ENCODE assay signal across 13 cellular contexts in genomic region chr17:50604470-50604869, GRCh38. TPM values are rescaled to one million over a fixed set of nuclear protein-coding genes. Genes with fewer than 3 reads are reported as not detected.
DNase-seq lines count a peak whose midpoint lies in the region; ATAC-seq and TF ChIP-seq lines count a peak whose summit lies in the region.
"Had no signal": no experiment of that assay in that cellular context is flagged by ENCODE, and none has a peak within 500 bp of the region (broad histone marks: within the 10 kb centered on the region; RNA-seq: fewer than 3 reads in every experiment).

No MANE protein-coding gene starts in this region.

- H3K27ac ChIP-seq in HEK293 (ENCODE audit: extremely low read depth, low read depth, low read length) (0 out of 2 replicates have a peak overlapping the region, but pooled peaks have one; percentile 31), right cardiac atrium (ENCODE audit: low read length) (no peak overlapping the region), spleen (no peak overlapping the region), trophoblast cell (ENCODE audit: low read depth, low read length) (no peak overlapping the region)
- H3K27ac ChIP-seq: HL-60 had no signal

- H3K4me3 Mint-ChIP-seq in WTC11, result no peak overlapping the region
- H3K4me3 Mint-ChIP-seq: activated naive CD8-positive, alpha-beta T cell treated with anti-CD3 and anti-CD28 coated beads for 36 hours; stimulated activated naive B cell treated with anti-CD40 and anti-IgM and Interleukin-4, amounts not matched to agents 10 μg/mL and 1 μg/mL and 100 μg/mL, for 72 hours had no signal

- no peaks in the 10 kb centered on the region for H3K36me3 ChIP-seq in HEK293 (ENCODE audit: control insufficient read depth in 2 of 2, insufficient read depth in 1 of 2, low read length in 2 of 2)
- no peaks in the 10 kb centered on the region for H3K36me3 ChIP-seq in spleen
- H3K36me3 ChIP-seq in trophoblast cell (ENCODE audit: control insufficient read depth in 1 of 2, insufficient read depth in 2 of 2, low read length in 2 of 2), result no peaks in the 10 kb centered on the region

- H2BK12ac ChIP-seq in trophoblast cell (ENCODE audit: low read length), result no peak overlapping the region

- H3K79me1 ChIP-seq in trophoblast cell (ENCODE audit: low read length), result no peaks in the 10 kb centered on the region

- H2BK120ac ChIP-seq in trophoblast cell (ENCODE audit: insufficient read depth, low read length, poor library complexity), result no peak overlapping the region

- H3K23ac ChIP-seq in trophoblast cell (ENCODE audit: low read length), result no peak overlapping the region

- H3K36me3 Mint-ChIP-seq in WTC11, result no peaks in the 10 kb centered on the region
- H3K36me3 Mint-ChIP-seq: activated naive CD8-positive, alpha-beta T cell treated with anti-CD3 and anti-CD28 coated beads for 36 hours; stimulated activated naive B cell treated with anti-CD40 and anti-IgM and Interleukin-4, amounts not matched to agents 10 μg/mL and 1 μg/mL and 100 μg/mL, for 72 hours had no signal

- peaks cover 17% of the 10 kb centered on the region for H3K4me1 Mint-ChIP-seq in WTC11
- H3K4me1 Mint-ChIP-seq: activated naive CD8-positive, alpha-beta T cell treated with anti-CD3 and anti-CD28 coated beads for 36 hours; stimulated activated naive B cell treated with anti-CD40 and anti-IgM and Interleukin-4, amounts not matched to agents 10 μg/mL and 1 μg/mL and 100 μg/mL, for 72 hours had no signal

- H4K8ac ChIP-seq in trophoblast cell (ENCODE audit: low read depth, low read length), result no peak overlapping the region

- CTCF ChIA-PET in HEK293 (lab: Yijun Ruan, JAX) (interaction anchor here (0.5 to 1.7 kb wide), 4 partner anchors 23 to 269 kb away, joined by 3 to 7 read pairs (median 4); no protein-coding TSS in a partner anchor), WTC11 (lab: Charles Lee) (interaction anchor here (0.6 to 3.3 kb wide), 9 partner anchors 13 to 72 kb away, joined by 3 to 15 read pairs (median 5); partner anchors contain the start of genes CACNA1G and EPN3)

- H2BK5ac ChIP-seq in trophoblast cell (ENCODE audit: low read depth, low read length, poor library complexity), result no peak overlapping the region

- no peaks in the 10 kb centered on the region for H3K9me3 Mint-ChIP-seq in WTC11
- H3K9me3 Mint-ChIP-seq: activated naive CD8-positive, alpha-beta T cell treated with anti-CD3 and anti-CD28 coated beads for 36 hours; stimulated activated naive B cell treated with anti-CD40 and anti-IgM and Interleukin-4, amounts not matched to agents 10 μg/mL and 1 μg/mL and 100 μg/mL, for 72 hours had no signal

- H3K27me3 Mint-ChIP-seq in WTC11 (ENCODE audit: low read depth), result no peaks in the 10 kb centered on the region

- TF ChIP-seq CTCF in HEK293 (tag by site-specific recombination; IDR thresholded peaks at IDR 0.05) (no peak), WTC11 (IDR thresholded peaks at IDR 0.05) (no peak), spleen (IDR thresholded peaks at IDR 0.05 in 8 of 11, conservative IDR thresholded peaks at IDR 0.05 in 3 of 11) (no peak)

- no peak overlapping the region for H4K91ac ChIP-seq in trophoblast cell (ENCODE audit: low read depth, low read length)

- H3K18ac ChIP-seq in trophoblast cell (ENCODE audit: low read length), result no peak overlapping the region

- H3K27ac Mint-ChIP-seq in WTC11, result no peak overlapping the region
- H3K27ac Mint-ChIP-seq: activated naive CD8-positive, alpha-beta T cell treated with anti-CD3 and anti-CD28 coated beads for 36 hours; stimulated activated naive B cell treated with anti-CD40 and anti-IgM and Interleukin-4, amounts not matched to agents 10 μg/mL and 1 μg/mL and 100 μg/mL, for 72 hours had no signal

- no peaks in the 10 kb centered on the region for H3K79me2 ChIP-seq in trophoblast cell (ENCODE audit: control insufficient read depth, insufficient read depth, low read length, poor library complexity)

- TF ChIP-seq POLR2A in spleen (IDR thresholded peaks at IDR 0.05), result no peak

- intact Hi-C loops in right cardiac atrium (cut with DNase I) (no loop called here), spleen (cut with DNase I; ENCODE audit: low total_unique reads) (no loop called here)

- no peak overlapping the region for H4K12ac ChIP-seq in trophoblast cell (ENCODE audit: low read depth, low read length)

- H3K27me3 ChIP-seq in right cardiac atrium (ENCODE audit: control insufficient read depth, insufficient read depth) (no peaks in the 10 kb centered on the region), spleen (replicated peaks in 1 of 7) (peaks cover 0 to 80% (median 0%) of the 10 kb centered on the region in 7 donors), trophoblast cell (ENCODE audit: insufficient read depth, low read length) (no peaks in the 10 kb centered on the region)

- H3K9ac ChIP-seq in trophoblast cell (ENCODE audit: low read length), result no peak overlapping the region

- ATAC-seq in WTC11, result peak; percentile 61
- peak; percentile 87 to 91 for ATAC-seq in right cardiac atrium
- ATAC-seq in HG03025 (IDR thresholded peaks at IDR 0.05; ENCODE audit: low FRiP score, unreplicated experiment), result no peak
- ATAC-seq in GM19452 (IDR thresholded peaks at IDR 0.05; ENCODE audit: unreplicated experiment), result no peak
- ATAC-seq: stimulated activated naive B cell treated with anti-CD40 and anti-IgM and Interleukin-4, amounts not matched to agents 10 μg/mL and 1 μg/mL and 100 μg/mL, for 72 hours had no signal

- H2AK5ac ChIP-seq in trophoblast cell (ENCODE audit: low read length), result no peak overlapping the region

- H3K9me3 ChIP-seq in HEK293 (ENCODE audit: control insufficient read depth, insufficient read depth, low read depth, low read length), result no peaks in the 10 kb centered on the region
- no peaks in the 10 kb centered on the region for H3K9me3 ChIP-seq in right cardiac atrium (ENCODE audit: control insufficient read depth, low read length)
- H3K9me3 ChIP-seq in spleen, result no peaks in the 10 kb centered on the region
- H3K9me3 ChIP-seq in trophoblast cell (ENCODE audit: insufficient read depth, low read depth, low read length), result no peaks in the 10 kb centered on the region

- H3K14ac ChIP-seq in trophoblast cell (ENCODE audit: low read length), result no peak overlapping the region

- POLR2A ChIA-PET in HEK293 (lab: Yijun Ruan, JAX), result no interaction called here
- POLR2A ChIA-PET in WTC11 (lab: Charles Lee), result no interaction called here

- 6% methylated on average over 15 of the region's 15 CpGs for WGBS in right cardiac atrium
- 8 to 33% (median 20%) methylated on average over 7 to 15 of the region's 15 CpGs for WGBS in spleen, 5 donors
- no CpG with 5 or more reads among the region's 15 CpGs for WGBS in trophoblast cell (ENCODE audit: extremely low coverage, insufficient coverage, insufficient read length)

- H3K4me1 ChIP-seq in HEK293 (ENCODE audit: control insufficient read depth, insufficient read depth, low read length) (no peaks in the 10 kb centered on the region), right cardiac atrium (ENCODE audit: control insufficient read depth, insufficient read depth, low read length) (peaks cover 10% of the 10 kb centered on the region), spleen (peaks cover 0 to 17% (median 13%) of the 10 kb centered on the region in 6 donors), trophoblast cell (ENCODE audit: control insufficient read depth in 1 of 2, insufficient read depth in 2 of 2, low read length in 2 of 2) (no peaks in the 10 kb centered on the region)

- H3K4me3 ChIP-seq in HEK293 (ENCODE audit: low read depth, low read length), result no peak overlapping the region
- no peak overlapping the region for H3K4me3 ChIP-seq in right cardiac atrium (ENCODE audit: low read length)
- H3K4me3 ChIP-seq in spleen, result no peak overlapping the region
- H3K4me3 ChIP-seq in trophoblast cell (ENCODE audit: low read depth, low read length), result no peak overlapping the region

- H2AFZ ChIP-seq in trophoblast cell (ENCODE audit: insufficient read depth, low read length, poor library complexity), result no peak overlapping the region

- no peak overlapping the region for H3K4me2 ChIP-seq in trophoblast cell (ENCODE audit: low read length)

- DNase-seq in WTC11 (ENCODE audit: low spot score) (peak; percentile 42), right cardiac atrium (peak; percentile 83 to 94 (median 94)), spleen (peak; percentile 82), trophoblast cell (no peak), NCI-H187 (lab: John Stamatoyannopoulos, UW) (no peak)
- DNase-seq: activated naive CD8-positive, alpha-beta T cell treated with anti-CD3 and anti-CD28 coated beads for 36 hours; NCI-H526 treated with DMSO at 0.1 percent for 48 hours; posterior cingulate gyrus; stimulated activated naive B cell treated with anti-CD40 and anti-IgM and Interleukin-4, amounts not matched to agents 10 μg/mL and 1 μg/mL and 100 μg/mL, for 72 hours had no signal

- no peak overlapping the region for H3K4ac ChIP-seq in trophoblast cell (ENCODE audit: low read depth, low read length)

TF ChIP-seq in WTC11, 78 proteins besides CTCF, POLR2A, EP300 and RAD21 (continues in another document):
- TF ChIP-seq ZNF121 (CRISPR knock-in tag; IDR thresholded peaks at IDR 0.05), result peak; percentile 59; the same call in 1 of the 2 replicates

RNA-seq across cellular contexts. Expression of gene ABCC3, which starts 30.2 kb away (rescaled TPM):
- total RNA-seq in WTC11 (2021) (0.92 to 2.6 TPM (median 0.99 TPM) in 3 replicates), right cardiac atrium (1 to 10 TPM; 1.2 to 5.9 (median 3.7) TPM), spleen (10 to 100 TPM; 28.4 to 37.1 (median 32.0) TPM)
- polyA plus RNA-seq in right cardiac atrium (1.4 TPM), spleen (10 to 100 TPM in 2 of 3 donors, 1 to 10 TPM in 1; 8.6 to 16.6 (median 15.2) TPM)
- polyA plus RNA-seq in trophoblast cell (2013), result 0.04 and 0.07 TPM in 2 replicates
- total RNA-seq: activated naive CD8-positive, alpha-beta T cell treated with anti-CD3 and anti-CD28 coated beads for 36 hours had no signal

RNA-seq across cellular contexts. Expression of gene CACNA1G, which starts 44.0 kb away (rescaled TPM):
- total RNA-seq in WTC11 (2021) (5.4 to 6.7 TPM (median 6.2 TPM) in 3 replicates), right cardiac atrium (10 to 100 TPM in 1 of 4 donors, 1 to 10 TPM in 3; 4.4 to 14.8 (median 6.9) TPM), spleen (1 to 10 TPM in 1 of 7 donors, under 1 TPM in 5, not detected in 1; 0.07 to 1.3 (median 0.25) TPM)
- polyA plus RNA-seq in right cardiac atrium (4.3 TPM), spleen (under 1 TPM; 0.02 to 0.03 (median 0.03) TPM)
- polyA plus RNA-seq in trophoblast cell (2013), result 0.04 TPM in 2 replicates

RNA-seq across cellular contexts. Expression of gene SPATA20, which starts 57.5 kb away (rescaled TPM):
- 24.6 to 30.6 TPM (median 26.3 TPM) in 3 replicates for total RNA-seq in WTC11 (2021)
- total RNA-seq in right cardiac atrium, result 10 to 100 TPM; 45.9 to 71.8 (median 52.6) TPM
- polyA plus RNA-seq in right cardiac atrium, result 58.1 TPM
- 100 to 1,000 TPM in 1 of 7 donors, 10 to 100 TPM in 6; 32.8 to 128 (median 57.5) TPM for total RNA-seq in spleen
- polyA plus RNA-seq in spleen, result 10 to 100 TPM; 14.9 to 74.8 (median 27.5) TPM
- polyA plus RNA-seq in trophoblast cell (2013), result 13.4 and 15.5 TPM in 2 replicates

Comparison
In these comparisons a context has a peak if more than half of its experiments do, and no peak if none do; other contexts are left out.
1. ATAC-seq: peak in WTC11 (single experiment) and right cardiac atrium (2 of 2); none in HG03025 (single experiment) and GM19452 (single experiment).
2. DNase-seq: peak in WTC11 (single experiment), right cardiac atrium (3 of 3) and spleen (single experiment); none in trophoblast cell (0 of 2) and NCI-H187 (0 of 2).
3. Of the 8 proteins assayed by ChIP-seq in both HEK293 and WTC11: peak only in HEK293: none; only in WTC11: ZNF121; in both: none; in neither: 7.